ENCODE assay signal across 33 cellular contexts in genomic region chr2:104900608-104901007, GRCh38. TPM values are rescaled to one million over a fixed set of nuclear protein-coding genes. Genes with fewer than 3 reads are reported as not detected.
"Had no signal": no experiment of that assay in that cellular context is flagged by ENCODE, and none has a peak within 500 bp of the region (broad histone marks: within the 10 kb centered on the region; RNA-seq: fewer than 3 reads in every experiment).

No MANE protein-coding gene starts in this region.

- H3K4me3 Mint-ChIP-seq: activated CD4-positive, alpha-beta memory T cell treated with anti-CD3 and anti-CD28 coated beads, Interleukin-2, amount 10 ng/mL, durations not matched to agents 7 days and 5 days; activated CD8-positive, alpha-beta memory T cell treated with anti-CD3 and anti-CD28 coated beads, Interleukin-2, amount 10 ng/mL, durations not matched to agents 7 days and 5 days; activated naive CD4-positive, alpha-beta T cell treated with anti-CD3 and anti-CD28 coated beads, Interleukin-2, amount 10 ng/mL, durations not matched to agents 7 days and 5 days; activated naive CD8-positive, alpha-beta T cell; activated naive CD8-positive, alpha-beta T cell treated with anti-CD3 and anti-CD28 coated beads, Interleukin-2, amount 50 U/mL, for 24 hours; T-cell; T-helper 17 cell had no signal

- H3K4me1 Mint-ChIP-seq: activated CD4-positive, alpha-beta memory T cell treated with anti-CD3 and anti-CD28 coated beads, Interleukin-2, amount 10 ng/mL, durations not matched to agents 7 days and 5 days; activated CD8-positive, alpha-beta memory T cell treated with anti-CD3 and anti-CD28 coated beads, Interleukin-2, amount 10 ng/mL, durations not matched to agents 7 days and 5 days; activated naive CD4-positive, alpha-beta T cell treated with anti-CD3 and anti-CD28 coated beads, Interleukin-2, amount 10 ng/mL, durations not matched to agents 7 days and 5 days; activated naive CD8-positive, alpha-beta T cell treated with anti-CD3 and anti-CD28 coated beads, Interleukin-2, amount 50 U/mL, for 24 hours; T-cell; T-helper 17 cell had no signal

- FAIRE-seq: RCC 7860 had no signal

- H3K9me3 Mint-ChIP-seq: activated CD4-positive, alpha-beta memory T cell treated with anti-CD3 and anti-CD28 coated beads, Interleukin-2, amount 10 ng/mL, durations not matched to agents 7 days and 5 days; activated naive CD4-positive, alpha-beta T cell treated with anti-CD3 and anti-CD28 coated beads, Interleukin-2, amount 10 ng/mL, durations not matched to agents 7 days and 5 days; activated naive CD8-positive, alpha-beta T cell treated with anti-CD3 and anti-CD28 coated beads, Interleukin-2, amount 50 U/mL, for 24 hours; T-cell had no signal

- H3K27me3 ChIP-seq: brain microvascular endothelial cell had no signal

- H3K27ac ChIP-seq: brain microvascular endothelial cell, RWPE1, WERI-Rb-1 had no signal

- H3K27ac Mint-ChIP-seq: activated CD4-positive, alpha-beta memory T cell treated with anti-CD3 and anti-CD28 coated beads, Interleukin-2, amount 10 ng/mL, durations not matched to agents 7 days and 5 days; activated CD8-positive, alpha-beta memory T cell treated with anti-CD3 and anti-CD28 coated beads, Interleukin-2, amount 10 ng/mL, durations not matched to agents 7 days and 5 days; activated naive CD4-positive, alpha-beta T cell treated with anti-CD3 and anti-CD28 coated beads, Interleukin-2, amount 10 ng/mL, durations not matched to agents 7 days and 5 days; activated naive CD8-positive, alpha-beta T cell; activated naive CD8-positive, alpha-beta T cell treated with anti-CD3 and anti-CD28 coated beads, Interleukin-2, amount 50 U/mL, for 24 hours; T-cell; T-helper 17 cell had no signal

- ATAC-seq: activated CD8-positive, alpha-beta memory T cell treated with anti-CD3 and anti-CD28 coated beads, Interleukin-2, amount 10 ng/mL, durations not matched to agents 7 days and 5 days; activated naive CD8-positive, alpha-beta T cell treated with anti-CD3 and anti-CD28 coated beads, Interleukin-2, amount 50 U/mL, for 24 hours; PC-3; Right ventricle myocardium inferior; SK-N-SH treated with all-trans-retinoic acid at 6 μM for 48 hours; T-cell; T-helper 17 cell had no signal

- H3K27me3 Mint-ChIP-seq: activated CD8-positive, alpha-beta memory T cell treated with anti-CD3 and anti-CD28 coated beads, Interleukin-2, amount 10 ng/mL, durations not matched to agents 7 days and 5 days; activated naive CD8-positive, alpha-beta T cell; activated naive CD8-positive, alpha-beta T cell treated with anti-CD3 and anti-CD28 coated beads, Interleukin-2, amount 50 U/mL, for 24 hours had no signal

- DNase-seq: activated CD4-positive, alpha-beta memory T cell treated with anti-CD3 and anti-CD28 coated beads, Interleukin-2, amount 10 ng/mL, durations not matched to agents 7 days and 5 days; activated CD4-positive, alpha-beta T cell treated with anti-CD3 and anti-CD28 coated beads for 1 hour; activated CD4-positive, alpha-beta T cell treated with anti-CD3 and anti-CD28 coated beads for 48 hours; activated CD4-positive, CD25-positive, alpha-beta regulatory T cell; activated CD8-positive, alpha-beta memory T cell treated with anti-CD3 and anti-CD28 coated beads for 24 hours; activated CD8-positive, alpha-beta memory T cell treated with anti-CD3 and anti-CD28 coated beads, Interleukin-2, amount 10 ng/mL, durations not matched to agents 7 days and 5 days; activated CD8-positive, alpha-beta memory T cell treated with anti-CD3 and anti-CD28 coated beads, Interleukin-2, amount 50 U/mL, for 48 hours; activated effector memory CD4-positive, alpha-beta T cell treated with Interleukin-2 at 50 U/mL for 16 hours; activated naive CD4-positive, alpha-beta T cell treated with anti-CD3 and anti-CD28 coated beads, Interleukin-2, amount 10 ng/mL, durations not matched to agents 7 days and 5 days; activated naive CD8-positive, alpha-beta T cell treated with anti-CD3 and anti-CD28 coated beads, Interleukin-2, amount 50 U/mL, for 24 hours; activated T-cell treated with anti-CD3 and anti-CD28 coated beads, Interleukin-2, amount 50 U/mL, for 48 hours; anterior cingulate cortex; brain microvascular endothelial cell; Kasumi-1; KG1; MM.1S; MV-4-11; NCI-H187; NCI-H2029 treated with DMSO at 0.1 percent for 48 hours; NCI-H2107; NCI-H2171; NCI-H526; NK-92 treated with Interleukin-12 subunit alpha and Interleukin-12 subunit beta, amount 100 ng/mL, for 24 hours; PC-3; SIG-M5; T-cell; T-helper 17 cell; WERI-Rb-1 had no signal

- H3K36me3 Mint-ChIP-seq: activated CD8-positive, alpha-beta memory T cell treated with anti-CD3 and anti-CD28 coated beads, Interleukin-2, amount 10 ng/mL, durations not matched to agents 7 days and 5 days; activated naive CD4-positive, alpha-beta T cell treated with anti-CD3 and anti-CD28 coated beads, Interleukin-2, amount 10 ng/mL, durations not matched to agents 7 days and 5 days; activated naive CD8-positive, alpha-beta T cell; T-cell had no signal

- H3K36me3 ChIP-seq: brain microvascular endothelial cell, WERI-Rb-1 had no signal

RNA-seq across cellular contexts. Expression of gene POU3F3, which starts 46.7 kb away (rescaled TPM):
- total RNA-seq: activated CD4-positive, alpha-beta memory T cell treated with anti-CD3 and anti-CD28 coated beads, Interleukin-2, amount 10 ng/mL, durations not matched to agents 7 days and 5 days; activated CD8-positive, alpha-beta memory T cell treated with anti-CD3 and anti-CD28 coated beads, Interleukin-2, amount 10 ng/mL, durations not matched to agents 7 days and 5 days; PC-3; Right ventricle myocardium inferior; T-cell; T-helper 17 cell had no signal
